15 cellular contexts compared by ENCODE assay signal in genomic region chr17:65388911-65389310, GRCh38.
"Had no signal": no experiment of that assay in that cellular context is flagged by ENCODE, and none has a peak within 500 bp of the region (broad histone marks: within the 10 kb centered on the region; RNA-seq: fewer than 3 reads in every experiment).

No MANE protein-coding gene starts in this region.

- H3K27ac ChIP-seq: neutrophil, right atrium auricular region, tibial nerve, vagina had no signal

- H3K9me3 Mint-ChIP-seq: activated naive CD4-positive, alpha-beta T cell treated with anti-CD3 and anti-CD28 coated beads, Interleukin-2, amount 50 U/mL, for 24 hours; endodermal cell; stimulated activated effector memory CD8-positive, alpha-beta T cell treated with anti-CD3 and anti-CD28 coated beads, Interleukin-12 subunit alpha, Interleukin-12 subunit beta, amount 100 ng/mL, for 72 hours had no signal

- DNase-seq: activated CD4-positive, alpha-beta T cell treated with anti-CD3 and anti-CD28 coated beads, Interleukin-2, amount 50 U/mL, for 1 hour; activated CD4-positive, CD25-positive, alpha-beta regulatory T cell; amygdala; endodermal cell; left cardiac atrium; naive B cell; posterior cingulate gyrus had no signal

- H3K27me3 Mint-ChIP-seq: activated naive CD4-positive, alpha-beta T cell treated with anti-CD3 and anti-CD28 coated beads, Interleukin-2, amount 50 U/mL, for 24 hours had no signal

- H3K4me3 ChIP-seq: breast epithelium, lung, right atrium auricular region, tibial nerve, vagina had no signal

- H3K4me1 Mint-ChIP-seq: endodermal cell; naive B cell; stimulated activated effector memory CD8-positive, alpha-beta T cell treated with anti-CD3 and anti-CD28 coated beads, Interleukin-12 subunit alpha, Interleukin-12 subunit beta, amount 100 ng/mL, for 72 hours had no signal

- H3K36me3 ChIP-seq: breast epithelium, neutrophil, right atrium auricular region, tibial nerve, vagina had no signal

- H3K4me3 Mint-ChIP-seq: activated naive CD4-positive, alpha-beta T cell treated with anti-CD3 and anti-CD28 coated beads, Interleukin-2, amount 50 U/mL, for 24 hours; endodermal cell; naive B cell; stimulated activated effector memory CD8-positive, alpha-beta T cell treated with anti-CD3 and anti-CD28 coated beads, Interleukin-12 subunit alpha, Interleukin-12 subunit beta, amount 100 ng/mL, for 72 hours had no signal

- H3K27me3 ChIP-seq: breast epithelium, neutrophil, right atrium auricular region, tibial nerve, vagina had no signal

- H3K36me3 Mint-ChIP-seq: activated naive CD4-positive, alpha-beta T cell treated with anti-CD3 and anti-CD28 coated beads, Interleukin-2, amount 50 U/mL, for 24 hours; naive B cell; stimulated activated effector memory CD8-positive, alpha-beta T cell treated with anti-CD3 and anti-CD28 coated beads, Interleukin-12 subunit alpha, Interleukin-12 subunit beta, amount 100 ng/mL, for 72 hours had no signal

- H3K27ac Mint-ChIP-seq: activated naive CD4-positive, alpha-beta T cell treated with anti-CD3 and anti-CD28 coated beads, Interleukin-2, amount 50 U/mL, for 24 hours; endodermal cell; naive B cell; stimulated activated effector memory CD8-positive, alpha-beta T cell treated with anti-CD3 and anti-CD28 coated beads, Interleukin-12 subunit alpha, Interleukin-12 subunit beta, amount 100 ng/mL, for 72 hours had no signal
